ENCODE assay signal across 1 cellular context in the genomic region with DNA sequence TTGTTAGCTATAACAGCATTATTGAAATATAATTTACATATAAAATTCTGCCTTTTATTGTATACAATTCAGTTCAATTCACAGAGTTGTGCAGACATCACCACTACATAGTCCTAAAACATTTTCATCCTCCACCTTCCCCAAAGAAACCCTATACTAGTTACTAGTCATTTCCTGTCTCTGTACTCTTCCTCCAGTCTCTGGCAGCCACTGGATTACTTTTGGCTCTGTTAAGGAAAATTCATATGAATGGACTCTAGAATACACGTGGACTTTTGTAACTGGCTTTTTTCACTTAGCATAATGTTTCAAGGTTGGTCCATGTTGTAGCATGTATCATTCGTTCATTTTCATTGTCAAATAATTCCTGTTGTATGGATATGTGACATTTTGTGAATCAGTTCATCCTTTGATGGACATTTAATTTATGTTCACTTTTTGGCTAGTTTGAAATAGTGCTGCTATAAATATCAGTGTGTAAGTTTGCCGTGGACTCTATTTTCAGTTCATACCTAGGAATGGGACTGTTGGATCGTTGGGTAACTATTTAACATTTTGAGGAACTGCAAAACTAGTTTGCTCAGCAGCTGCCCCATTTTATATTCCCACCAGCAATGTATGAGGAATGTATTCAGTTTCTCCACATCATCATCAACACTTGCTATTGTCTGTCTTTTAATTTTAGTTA.
A peak's percentile ranks its signal among the peaks of the same experiment; 100 is the strongest.
TF ChIP-seq lines count a peak whose summit lies in the region.

No MANE protein-coding gene starts in this region.

TF ChIP-seq in endothelial cell of umbilical vein, 7 proteins besides CTCF, POLR2A, EP300 and RAD21:
- TF ChIP-seq EZH2 (IDR thresholded peaks at IDR 0.05; ENCODE audit: borderline replicate concordance, low read depth, low read length, severe bottlenecking), result no peak
- peak; percentile 20 for TF ChIP-seq FOS (IDR thresholded peaks at IDR 0.05; ENCODE audit: borderline replicate concordance, insufficient read depth, low read length)
TF ChIP-seq in endothelial cell of umbilical vein: peak in this region for 1.
